7 cellular contexts compared by ENCODE assay signal in the genomic region with DNA sequence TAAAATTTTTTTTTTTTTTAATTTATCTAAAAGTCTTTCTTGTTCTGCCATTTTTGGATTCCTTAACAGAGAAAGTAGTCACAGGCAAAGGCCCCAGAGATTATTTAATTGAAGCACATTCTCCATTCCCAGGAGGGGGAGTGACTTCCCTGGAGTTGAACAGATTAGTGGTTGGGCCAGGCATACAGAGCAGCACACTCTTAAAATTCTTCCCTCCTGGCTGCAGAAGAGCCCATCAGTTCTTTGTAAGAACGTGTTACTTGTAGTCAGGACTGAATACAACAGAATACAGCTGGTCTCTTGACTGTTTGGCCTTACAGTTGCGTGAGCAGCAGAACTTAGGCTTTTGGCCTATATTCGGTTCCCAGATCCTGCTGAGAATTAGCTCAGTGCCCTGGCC. TPM values are rescaled to one million over a fixed set of nuclear protein-coding genes. Genes with fewer than 3 reads are reported as not detected.
A peak's percentile ranks its signal among the peaks of the same experiment; 100 is the strongest.
DNase-seq lines count a peak whose midpoint lies in the region; ATAC-seq and TF ChIP-seq lines count a peak whose summit lies in the region.

No MANE protein-coding gene starts in this region.

- peaks cover 37% of the 10 kb centered on the region for H3K4me1 ChIP-seq in HEK293 (ENCODE audit: control insufficient read depth, insufficient read depth, low read length)
- H3K4me1 ChIP-seq in foreskin keratinocyte = peaks cover 24% of the 10 kb centered on the region
- H3K4me1 ChIP-seq in skeletal muscle tissue (ENCODE audit: control insufficient read depth in 3 of 3, insufficient read depth in 3 of 3, low read length in 3 of 3) = peaks cover 62 to 67% (median 62%) of the 10 kb centered on the region in 3 donors

- DNase-seq in WERI-Rb-1 (no peak), foreskin keratinocyte (no peak), SIG-M5 (lab: John Stamatoyannopoulos, UW) (no peak)
- no peak for DNase-seq in central memory CD4-positive, alpha-beta T cell

- H3K36me3 ChIP-seq in HEK293 (ENCODE audit: control insufficient read depth in 2 of 2, insufficient read depth in 1 of 2, low read length in 2 of 2) = peaks cover 22 to 51% of the 10 kb centered on the region in 2 experiments; a peak in 2 of 3 replicates
- H3K36me3 ChIP-seq in WERI-Rb-1 = peaks cover 53% of the 10 kb centered on the region
- peaks cover 5 to 13% (median 7%) of the 10 kb centered on the region in 3 donors for H3K36me3 ChIP-seq in skeletal muscle tissue (ENCODE audit: control insufficient read depth in 3 of 3, insufficient read depth in 3 of 3, low read length in 3 of 3)

- no peaks in the 10 kb centered on the region for H3K9me3 ChIP-seq in HEK293 (ENCODE audit: control insufficient read depth, insufficient read depth, low read depth, low read length)
- H3K9me3 ChIP-seq in WERI-Rb-1 (ENCODE audit: severe bottlenecking) = no peaks in the 10 kb centered on the region
- H3K9me3 ChIP-seq in skeletal muscle tissue (ENCODE audit: control insufficient read depth in 3 of 3, low read length in 3 of 3) = no peaks in the 10 kb centered on the region

- H3K27ac ChIP-seq in HEK293 (ENCODE audit: extremely low read depth, low read depth, low read length) (peak overlapping the region; percentile 94), WERI-Rb-1 (no peak overlapping the region), foreskin keratinocyte (no peak overlapping the region), skeletal muscle tissue (ENCODE audit: low read depth, low read length) (peak overlapping the region; percentile 99)

- POLR2A ChIA-PET in HEK293 (lab: Yijun Ruan, JAX) = interaction anchor here (0.9 kb wide), 1 partner anchor 29 kb away, joined by 3 read pairs; no protein-coding TSS in a partner anchor

- TF ChIP-seq CTCF in HEK293 (tag by site-specific recombination; IDR thresholded peaks at IDR 0.05) = no peak
- TF ChIP-seq CTCF in WERI-Rb-1 (IDR thresholded peaks at IDR 0.05; ENCODE audit: low read depth, low read length) = no peak
- TF ChIP-seq CTCF in foreskin keratinocyte (conservative IDR thresholded peaks at IDR 0.05) = peak; percentile 14

- H3K27me3 ChIP-seq in WERI-Rb-1 (ENCODE audit: insufficient read depth, low read depth, severe bottlenecking) = no peaks in the 10 kb centered on the region
- no peaks in the 10 kb centered on the region for H3K27me3 ChIP-seq in foreskin keratinocyte
- no peaks in the 10 kb centered on the region for H3K27me3 ChIP-seq in skeletal muscle tissue (ENCODE audit: control insufficient read depth in 3 of 3, insufficient read depth in 3 of 3, low read length in 3 of 3)

- ATAC-seq in foreskin keratinocyte (no peak), HG03354 (IDR thresholded peaks at IDR 0.05; ENCODE audit: poor library complexity, severe bottlenecking, unreplicated experiment) (no peak)

- peak overlapping the region; percentile 88 to 95 (median 89) for H3K9ac ChIP-seq in skeletal muscle tissue (ENCODE audit: low read depth in 1 of 3, low read length in 3 of 3)

- CTCF ChIA-PET in HEK293 (lab: Yijun Ruan, JAX) = interaction anchor here (0.6 to 1.9 kb wide), 6 partner anchors 11 to 45 kb away, joined by 3 to 7 read pairs (median 4); no protein-coding TSS in a partner anchor

- peak overlapping the region; percentile 59 for H3K4me3 ChIP-seq in HEK293 (ENCODE audit: low read depth, low read length)
- peak overlapping the region; percentile 65 for H3K4me3 ChIP-seq in WERI-Rb-1 (ENCODE audit: low read depth, low read length)
- H3K4me3 ChIP-seq in skeletal muscle tissue (ENCODE audit: low read length in 3 of 3) = peak overlapping the region; percentile 76 to 98 (median 95)

TF ChIP-seq in HEK293, 187 proteins besides CTCF, POLR2A, EP300 and RAD21:
- TF ChIP-seq, protein P1, sequence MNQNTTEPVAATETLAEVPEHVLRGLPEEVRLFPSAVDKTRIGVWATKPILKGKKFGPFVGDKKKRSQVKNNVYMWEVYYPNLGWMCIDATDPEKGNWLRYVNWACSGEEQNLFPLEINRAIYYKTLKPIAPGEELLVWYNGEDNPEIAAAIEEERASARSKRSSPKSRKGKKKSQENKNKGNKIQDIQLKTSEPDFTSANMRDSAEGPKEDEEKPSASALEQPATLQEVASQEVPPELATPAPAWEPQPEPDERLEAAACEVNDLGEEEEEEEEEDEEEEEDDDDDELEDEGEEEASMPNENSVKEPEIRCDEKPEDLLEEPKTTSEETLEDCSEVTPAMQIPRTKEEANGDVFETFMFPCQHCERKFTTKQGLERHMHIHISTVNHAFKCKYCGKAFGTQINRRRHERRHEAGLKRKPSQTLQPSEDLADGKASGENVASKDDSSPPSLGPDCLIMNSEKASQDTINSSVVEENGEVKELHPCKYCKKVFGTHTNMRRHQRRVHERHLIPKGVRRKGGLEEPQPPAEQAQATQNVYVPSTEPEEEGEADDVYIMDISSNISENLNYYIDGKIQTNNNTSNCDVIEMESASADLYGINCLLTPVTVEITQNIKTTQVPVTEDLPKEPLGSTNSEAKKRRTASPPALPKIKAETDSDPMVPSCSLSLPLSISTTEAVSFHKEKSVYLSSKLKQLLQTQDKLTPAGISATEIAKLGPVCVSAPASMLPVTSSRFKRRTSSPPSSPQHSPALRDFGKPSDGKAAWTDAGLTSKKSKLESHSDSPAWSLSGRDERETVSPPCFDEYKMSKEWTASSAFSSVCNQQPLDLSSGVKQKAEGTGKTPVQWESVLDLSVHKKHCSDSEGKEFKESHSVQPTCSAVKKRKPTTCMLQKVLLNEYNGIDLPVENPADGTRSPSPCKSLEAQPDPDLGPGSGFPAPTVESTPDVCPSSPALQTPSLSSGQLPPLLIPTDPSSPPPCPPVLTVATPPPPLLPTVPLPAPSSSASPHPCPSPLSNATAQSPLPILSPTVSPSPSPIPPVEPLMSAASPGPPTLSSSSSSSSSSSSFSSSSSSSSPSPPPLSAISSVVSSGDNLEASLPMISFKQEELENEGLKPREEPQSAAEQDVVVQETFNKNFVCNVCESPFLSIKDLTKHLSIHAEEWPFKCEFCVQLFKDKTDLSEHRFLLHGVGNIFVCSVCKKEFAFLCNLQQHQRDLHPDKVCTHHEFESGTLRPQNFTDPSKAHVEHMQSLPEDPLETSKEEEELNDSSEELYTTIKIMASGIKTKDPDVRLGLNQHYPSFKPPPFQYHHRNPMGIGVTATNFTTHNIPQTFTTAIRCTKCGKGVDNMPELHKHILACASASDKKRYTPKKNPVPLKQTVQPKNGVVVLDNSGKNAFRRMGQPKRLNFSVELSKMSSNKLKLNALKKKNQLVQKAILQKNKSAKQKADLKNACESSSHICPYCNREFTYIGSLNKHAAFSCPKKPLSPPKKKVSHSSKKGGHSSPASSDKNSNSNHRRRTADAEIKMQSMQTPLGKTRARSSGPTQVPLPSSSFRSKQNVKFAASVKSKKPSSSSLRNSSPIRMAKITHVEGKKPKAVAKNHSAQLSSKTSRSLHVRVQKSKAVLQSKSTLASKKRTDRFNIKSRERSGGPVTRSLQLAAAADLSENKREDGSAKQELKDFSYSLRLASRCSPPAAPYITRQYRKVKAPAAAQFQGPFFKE (tag by site-specific recombination; IDR thresholded peaks at IDR 0.05; ENCODE audit: borderline replicate concordance) = no peak
- TF ChIP-seq ZNF341 (tag by site-specific recombination; IDR thresholded peaks at IDR 0.05; ENCODE audit: low read depth) = peak; percentile 36; the same call in 1 of the 2 replicates
- TF ChIP-seq ZNF529 (tag by site-specific recombination; IDR thresholded peaks at IDR 0.05; ENCODE audit: insufficient replicate concordance) = no peak
- TF ChIP-seq KLF10 (tag by site-specific recombination; IDR thresholded peaks at IDR 0.05) = 0 out of 2 replicates have a peak, but pooled peaks have one; percentile 27
- TF ChIP-seq, protein P2, sequence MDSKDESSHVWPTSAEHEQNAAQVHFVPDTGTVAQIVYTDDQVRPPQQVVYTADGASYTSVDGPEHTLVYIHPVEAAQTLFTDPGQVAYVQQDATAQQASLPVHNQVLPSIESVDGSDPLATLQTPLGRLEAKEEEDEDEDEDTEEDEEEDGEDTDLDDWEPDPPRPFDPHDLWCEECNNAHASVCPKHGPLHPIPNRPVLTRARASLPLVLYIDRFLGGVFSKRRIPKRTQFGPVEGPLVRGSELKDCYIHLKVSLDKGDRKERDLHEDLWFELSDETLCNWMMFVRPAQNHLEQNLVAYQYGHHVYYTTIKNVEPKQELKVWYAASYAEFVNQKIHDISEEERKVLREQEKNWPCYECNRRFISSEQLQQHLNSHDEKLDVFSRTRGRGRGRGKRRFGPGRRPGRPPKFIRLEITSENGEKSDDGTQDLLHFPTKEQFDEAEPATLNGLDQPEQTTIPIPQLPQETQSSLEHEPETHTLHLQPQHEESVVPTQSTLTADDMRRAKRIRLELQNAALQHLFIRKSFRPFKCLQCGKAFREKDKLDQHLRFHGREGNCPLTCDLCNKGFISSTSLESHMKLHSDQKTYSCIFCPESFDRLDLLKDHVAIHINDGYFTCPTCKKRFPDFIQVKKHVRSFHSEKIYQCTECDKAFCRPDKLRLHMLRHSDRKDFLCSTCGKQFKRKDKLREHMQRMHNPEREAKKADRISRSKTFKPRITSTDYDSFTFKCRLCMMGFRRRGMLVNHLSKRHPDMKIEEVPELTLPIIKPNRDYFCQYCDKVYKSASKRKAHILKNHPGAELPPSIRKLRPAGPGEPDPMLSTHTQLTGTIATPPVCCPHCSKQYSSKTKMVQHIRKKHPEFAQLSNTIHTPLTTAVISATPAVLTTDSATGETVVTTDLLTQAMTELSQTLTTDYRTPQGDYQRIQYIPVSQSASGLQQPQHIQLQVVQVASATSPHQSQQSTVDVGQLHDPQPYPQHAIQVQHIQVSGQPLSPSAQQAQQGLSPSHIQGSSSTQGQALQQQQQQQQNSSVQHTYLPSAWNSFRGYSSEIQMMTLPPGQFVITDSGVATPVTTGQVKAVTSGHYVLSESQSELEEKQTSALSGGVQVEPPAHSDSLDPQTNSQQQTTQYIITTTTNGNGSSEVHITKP (tag by site-specific recombination; IDR thresholded peaks at IDR 0.05) = peak; percentile 17
- TF ChIP-seq, protein P3, sequence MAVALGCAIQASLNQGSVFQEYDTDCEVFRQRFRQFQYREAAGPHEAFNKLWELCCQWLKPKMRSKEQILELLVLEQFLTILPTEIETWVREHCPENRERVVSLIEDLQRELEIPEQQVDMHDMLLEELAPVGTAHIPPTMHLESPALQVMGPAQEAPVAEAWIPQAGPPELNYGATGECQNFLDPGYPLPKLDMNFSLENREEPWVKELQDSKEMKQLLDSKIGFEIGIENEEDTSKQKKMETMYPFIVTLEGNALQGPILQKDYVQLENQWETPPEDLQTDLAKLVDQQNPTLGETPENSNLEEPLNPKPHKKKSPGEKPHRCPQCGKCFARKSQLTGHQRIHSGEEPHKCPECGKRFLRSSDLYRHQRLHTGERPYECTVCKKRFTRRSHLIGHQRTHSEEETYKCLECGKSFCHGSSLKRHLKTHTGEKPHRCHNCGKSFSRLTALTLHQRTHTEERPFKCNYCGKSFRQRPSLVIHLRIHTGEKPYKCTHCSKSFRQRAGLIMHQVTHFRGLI (tag by site-specific recombination; IDR thresholded peaks at IDR 0.05) = peak; percentile 74; the same call in 1 of the 2 replicates
- no peak for TF ChIP-seq ZNF664 (tag by site-specific recombination; IDR thresholded peaks at IDR 0.05)

RNA-seq across cellular contexts. Expression of a gene that starts 1.8 kb away (rescaled TPM):
- total RNA-seq in foreskin keratinocyte (79.7 and 87.7 TPM in 2 replicates), skeletal muscle tissue (77.8 TPM)
- polyA plus RNA-seq in foreskin keratinocyte = 54.0 and 59.2 TPM in 2 replicates

RNA-seq across cellular contexts. Expression of a gene that starts 40.0 kb away (rescaled TPM):
- 32.8 and 33.6 TPM in 2 replicates for total RNA-seq in foreskin keratinocyte
- 16.7 and 17.8 TPM in 2 replicates for polyA plus RNA-seq in foreskin keratinocyte
- 15.1 TPM for total RNA-seq in skeletal muscle tissue

Comparison
In these comparisons a context has a peak if more than half of its experiments do, and no peak if none do; other contexts are left out.
1. H3K27ac ChIP-seq: peak in HEK293 (single experiment) and skeletal muscle tissue (single experiment); none in WERI-Rb-1 (single experiment) and foreskin keratinocyte (single experiment).
2. Peak in every context shown above with its lines, with median percentiles within 50 percentile points of each other: H3K4me3 ChIP-seq.